9 cellular contexts compared by ENCODE assay signal in genomic region chr22:46104881-46105493, GRCh38. TPM values are rescaled to one million over a fixed set of nuclear protein-coding genes. Genes with fewer than 3 reads are reported as not detected.
DNase-seq lines count a peak whose midpoint lies in the region; ATAC-seq and TF ChIP-seq lines count a peak whose summit lies in the region.
"Had no signal": no experiment of that assay in that cellular context is flagged by ENCODE, and none has a peak within 500 bp of the region (broad histone marks: within the 10 kb centered on the region; RNA-seq: fewer than 3 reads in every experiment).

No MANE protein-coding gene starts in this region.

- peaks cover 32 to 91% of the 10 kb centered on the region in 2 donors for H3K4me1 ChIP-seq in muscle layer of duodenum (ENCODE audit: control insufficient read depth in 1 of 2, insufficient read depth in 2 of 2, low read length in 2 of 2)
- peaks cover 0 to 100% (median 90%) of the 10 kb centered on the region in 4 donors for H3K4me1 ChIP-seq in tibial nerve

- no peak for ATAC-seq in GM18502 (IDR thresholded peaks at IDR 0.05; ENCODE audit: poor library complexity, unreplicated experiment)

- 48 to 50% methylated on average over 14 to 17 of the region's 17 CpGs for WGBS in tibial nerve, 2 donors

- H3K27ac ChIP-seq in RWPE1 = peak overlapping the region; percentile 99
- H3K27ac ChIP-seq in coronary artery = peak overlapping the region; percentile 79 to 83
- peak overlapping the region; percentile 60 for H3K27ac ChIP-seq in muscle layer of duodenum (ENCODE audit: low read length)
- H3K27ac ChIP-seq in tibial nerve = peak overlapping the region; percentile 66 to 88 (median 84)

- DNase-seq in RWPE1 (ENCODE audit: low spot score) = no peak
- DNase-seq in coronary artery (ENCODE audit: low spot score) = no peak
- DNase-seq in tibial nerve (ENCODE audit: low spot score in 2 of 2) = no peak
- DNase-seq in Kasumi-1 (lab: John Stamatoyannopoulos, UW) = no peak
- no peak for DNase-seq in NCI-H446 treated with DMSO at 0.1 percent for 48 hours (lab: John Stamatoyannopoulos, UW)
- DNase-seq: activated CD4-positive, CD25-positive, alpha-beta regulatory T cell; RPMI8226 had no signal

- peak in 1 of 2 donors; percentile 3 for TF ChIP-seq EP300 in tibial nerve (IDR thresholded peaks at IDR 0.05)

- POLR2A ChIA-PET in RWPE1 (lab: Yijun Ruan, JAX; ENCODE audit: low non-redundant PET) = no interaction called here

- H3K9me3 ChIP-seq in muscle layer of duodenum (ENCODE audit: control insufficient read depth in 1 of 2, low read length in 2 of 2) (no peaks in the 10 kb centered on the region), tibial nerve (no peaks in the 10 kb centered on the region)

- no peak for TF ChIP-seq POLR2A in tibial nerve (IDR thresholded peaks at IDR 0.05)

- H3K27me3 ChIP-seq in muscle layer of duodenum (ENCODE audit: low read depth, low read length) (no peaks in the 10 kb centered on the region), tibial nerve (no peaks in the 10 kb centered on the region)

- TF ChIP-seq CTCF in RWPE1 (conservative IDR thresholded peaks at IDR 0.05; ENCODE audit: low read depth) (no peak; the same call in 1 of the 2 replicates), coronary artery (IDR thresholded peaks at IDR 0.05) (no peak), tibial nerve (IDR thresholded peaks at IDR 0.05) (no peak)

- H3K36me3 ChIP-seq in muscle layer of duodenum (ENCODE audit: control insufficient read depth in 1 of 2, insufficient read depth in 2 of 2, low read length in 2 of 2) = peaks cover 21 to 64% of the 10 kb centered on the region in 2 donors
- peaks cover 4 to 70% (median 7%) of the 10 kb centered on the region in 3 donors for H3K36me3 ChIP-seq in tibial nerve

- CTCF ChIA-PET in RWPE1 (lab: Yijun Ruan, JAX) = interaction anchor here (0.6 kb wide), 1 partner anchor 29 kb away, joined by 3 read pairs; no protein-coding TSS in a partner anchor

- peak overlapping the region; percentile 20 for H3K4me3 ChIP-seq in coronary artery
- no peak overlapping the region for H3K4me3 ChIP-seq in muscle layer of duodenum (ENCODE audit: low read depth in 1 of 2, low read length in 2 of 2)
- no peak overlapping the region for H3K4me3 ChIP-seq in tibial nerve

RNA-seq across cellular contexts. Expression of gene PPARA, which starts 45.3 kb away (rescaled TPM):
- 10 to 100 TPM; 18.9 to 43.5 (median 27.2) TPM for total RNA-seq in tibial nerve
